In genomic region chr14:99660794-99661193, GRCh38 we compare ENCODE assay signal across 17 cellular contexts. TPM values are rescaled to one million over a fixed set of nuclear protein-coding genes. Genes with fewer than 3 reads are reported as not detected.
DNase-seq lines count a peak whose midpoint lies in the region; ATAC-seq, FAIRE-seq and TF ChIP-seq lines count a peak whose summit lies in the region.
"Had no signal": no experiment of that assay in that cellular context is flagged by ENCODE, and none has a peak within 500 bp of the region (broad histone marks: within the 10 kb centered on the region; RNA-seq: fewer than 3 reads in every experiment).

No MANE protein-coding gene starts in this region.

- H3K56ac ChIP-seq in H1 (replicated peaks; ENCODE audit: insufficient read length, low read depth, low read length): no peak overlapping the region

- CTCF ChIA-PET in H1 (lab: Charles Lee; ENCODE audit: partially characterized antibody): interaction anchor here (1.0 to 2.7 kb wide), 2 partner anchors 12 to 20 kb away, joined by 3 to 11 read pairs; no protein-coding TSS in a partner anchor

- no peak for TF ChIP-seq EP300 in H1 (IDR thresholded peaks at IDR 0.05; ENCODE audit: borderline replicate concordance in 1 of 2, low read depth in 2 of 2, low read length in 2 of 2)

- no peak overlapping the region for H2AFZ ChIP-seq in H1 (ENCODE audit: low read length)
- no peak overlapping the region for H2AFZ ChIP-seq in osteoblast (ENCODE audit: low read length)

- intact Hi-C loops in left colon (cut with DNase I, micrococcal nuclease): no loop called here

- POLR2A ChIA-PET in H1 (lab: Charles Lee; ENCODE audit: partially characterized antibody): interaction anchor here (1.0 to 1.5 kb wide), 3 partner anchors 10 to 23 kb away, joined by 3 to 5 read pairs (median 3); partner anchors contain the start of gene CYP46A1

- peaks cover 4% of the 10 kb centered on the region; the same call in 1 of the 2 replicates for H3K79me1 ChIP-seq in H1 (ENCODE audit: low read depth, low read length)

- H3K79me2 ChIP-seq in H1 (ENCODE audit: control insufficient read depth in 1 of 2, insufficient read depth in 2 of 2, low read length in 2 of 2) (no peaks in the 10 kb centered on the region), osteoblast (ENCODE audit: insufficient read depth, low read length) (no peaks in the 10 kb centered on the region)

- DNase-seq in EH (ENCODE audit: low read depth): peak; percentile 23
- no peak for DNase-seq in H1 (ENCODE audit: low read depth in 1 of 2, low spot score in 2 of 2)
- DNase-seq in osteoblast (ENCODE audit: insufficient read length, low spot score, missing footprints): peak; percentile 73
- DNase-seq in dermis blood vessel endothelial cell: no peak
- no peak for DNase-seq in left colon
- DNase-seq in NCI-H774 (lab: John Stamatoyannopoulos, UW): no peak
- DNase-seq in foreskin keratinocyte: no peak
- DNase-seq: CD8-positive, alpha-beta T cell; DND-41; KBM-7; NCI-H1048; NCI-H1694; NCI-H748 treated with DMSO at 0.1 percent for 48 hours; SK-N-SH had no signal

- H3K4me1 ChIP-seq in HUES64 (ENCODE audit: insufficient read depth, low read length): peaks cover 26% of the 10 kb centered on the region
- H3K4me1 ChIP-seq in H1 (replicated peaks in 1 of 4; ENCODE audit: control insufficient read depth in 3 of 4, insufficient read depth in 4 of 4, low read length in 3 of 4): peaks cover 11 to 38% (median 20%) of the 10 kb centered on the region in 4 experiments
- peaks cover 6% of the 10 kb centered on the region for H3K4me1 ChIP-seq in osteoblast (ENCODE audit: insufficient read depth, low read length)
- no peaks in the 10 kb centered on the region for H3K4me1 ChIP-seq in foreskin keratinocyte

- TF ChIP-seq POLR2A in H1 (IDR thresholded peaks at IDR 0.05; ENCODE audit: control extremely low read depth in 1 of 2, low read depth in 2 of 2, low read length in 2 of 2): no peak

- no peak overlapping the region for H3K23ac ChIP-seq in H1 (ENCODE audit: insufficient read length)

- peak overlapping the region; percentile 81 for H3K18ac ChIP-seq in H1 (ENCODE audit: extremely low read depth, low read length)

- no peak for TF ChIP-seq RAD21 in H1 (IDR thresholded peaks at IDR 0.05 in 1 of 2, conservative IDR thresholded peaks at IDR 0.05 in 1 of 2; ENCODE audit: low read depth in 2 of 2, low read length in 2 of 2)

- H4K5ac ChIP-seq in H1 (ENCODE audit: insufficient read length, low read depth, low read length): no peak overlapping the region

- H3K9ac ChIP-seq in HUES64 (ENCODE audit: low read depth, low read length) (no peak overlapping the region), H1 (replicated peaks in 1 of 4; ENCODE audit: extremely low read depth in 1 of 4, low read depth in 3 of 4, low read length in 3 of 4) (no peak overlapping the region)
- H3K9ac ChIP-seq: SK-N-SH had no signal

- H2BK120ac ChIP-seq in H1 (replicated peaks; ENCODE audit: low read depth, low read length): no peak overlapping the region

- H3K36me3 ChIP-seq in HUES64 (ENCODE audit: insufficient read depth, low read length) (no peaks in the 10 kb centered on the region), H1 (ENCODE audit: control insufficient read depth in 2 of 4, insufficient read depth in 4 of 4, low read length in 3 of 4) (0 out of 8 replicates have a peak, but pooled peaks cover 0 to 7% (median 0%) of the 10 kb centered on the region in 4 experiments), osteoblast (ENCODE audit: insufficient read depth, low read length) (peaks cover 10% of the 10 kb centered on the region)

- no peak for TF ChIP-seq CTCF in H1 (IDR thresholded peaks at IDR 0.05; ENCODE audit: control extremely low read depth in 1 of 3, insufficient read depth in 1 of 3, low read depth in 1 of 3, low read length in 3 of 3)
- no peak for TF ChIP-seq CTCF in osteoblast (IDR thresholded peaks at IDR 0.05; ENCODE audit: extremely low read depth, low read depth, low read length)
- TF ChIP-seq CTCF in foreskin keratinocyte (conservative IDR thresholded peaks at IDR 0.05): no peak

- no peak for FAIRE-seq in H1 (lab: Jason Lieb, UNC)

- H2BK20ac ChIP-seq in H1 (ENCODE audit: low read length): peak overlapping the region; percentile 89; the same call in 1 of the 2 replicates

- H3K4me2 ChIP-seq in H1 (ENCODE audit: insufficient read depth in 1 of 2, low read depth in 2 of 2, low read length in 2 of 2): peak overlapping the region; percentile 63 to 66; a peak in 3 of 4 replicates
- no peak overlapping the region for H3K4me2 ChIP-seq in osteoblast (ENCODE audit: insufficient read depth, low read length)
- H3K4me2 ChIP-seq: SK-N-SH had no signal

- H3K9me3 ChIP-seq in HUES64 (ENCODE audit: insufficient read depth, low read depth, low read length): no peaks in the 10 kb centered on the region
- H3K9me3 ChIP-seq in H1 (ENCODE audit: insufficient read depth in 2 of 2, low read depth in 1 of 2, low read length in 1 of 2): no peaks in the 10 kb centered on the region
- no peaks in the 10 kb centered on the region for H3K9me3 ChIP-seq in osteoblast (ENCODE audit: low read depth, low read length)
- H3K9me3 ChIP-seq: SK-N-SH had no signal

- H2BK12ac ChIP-seq in H1 (ENCODE audit: low read depth, low read length): peak overlapping the region; percentile 68; the same call in 1 of the 2 replicates

- H4K20me1 ChIP-seq in H1 (replicated peaks in 1 of 2; ENCODE audit: control insufficient read depth in 1 of 2, insufficient read depth in 2 of 2, low read length in 2 of 2) (peaks cover 0 to 3% of the 10 kb centered on the region in 2 experiments), osteoblast (ENCODE audit: insufficient read depth, low read length) (peaks cover 6% of the 10 kb centered on the region)

- no peak overlapping the region for H3K4ac ChIP-seq in H1 (replicated peaks; ENCODE audit: insufficient read length, low read depth, low read length)

- WGBS in HUES64: 18% methylated on average over 4 of the region's 4 CpGs
- WGBS in H1 (ENCODE audit: extremely low coverage in 1 of 2, insufficient coverage in 1 of 2, insufficient read length in 1 of 2, insufficient replicate concordance in 2 of 2, low coverage in 1 of 2, low lambda C conversion rate in 2 of 2, missing lambda C conversion rate in 1 of 2), 2 experiments: 47% methylated on average over 4 of the region's 4 CpGs; no CpG with 5 or more reads in 1 of the 2 experiments

- no peak overlapping the region; the same call in 1 of the 2 replicates for H4K8ac ChIP-seq in H1 (ENCODE audit: extremely low read depth, insufficient read depth, low read length)

- peak overlapping the region; percentile 44; the same call in 1 of the 2 replicates for H3K4me3 ChIP-seq in HUES64 (ENCODE audit: low read length)
- peak overlapping the region in 1 of 4 experiments; percentile 45; a peak in 1 of 8 replicates for H3K4me3 ChIP-seq in H1 (ENCODE audit: extremely low read depth in 1 of 4, insufficient read depth in 2 of 4, low read depth in 3 of 4, low read length in 4 of 4)
- no peak overlapping the region for H3K4me3 ChIP-seq in osteoblast (ENCODE audit: insufficient read depth, low read length)

- 0 out of 2 replicates have a peak overlapping the region, but pooled peaks have one; percentile 75 for H2BK15ac ChIP-seq in H1 (ENCODE audit: low read length)

- peak overlapping the region; percentile 84; the same call in 1 of the 2 replicates for H2BK5ac ChIP-seq in H1 (ENCODE audit: low read depth, low read length)

- H3K27ac ChIP-seq in HUES64 (ENCODE audit: low read depth, low read length) (no peak overlapping the region; the same call in 1 of the 2 replicates), H1 (ENCODE audit: low read depth, low read length) (no peak overlapping the region), osteoblast (ENCODE audit: low read depth, low read length) (no peak overlapping the region), foreskin keratinocyte (no peak overlapping the region)

- no peak overlapping the region for H3K14ac ChIP-seq in H1 (ENCODE audit: insufficient read length)

- no peak overlapping the region; the same call in 1 of the 2 replicates for H2AK5ac ChIP-seq in H1 (ENCODE audit: low read depth, low read length)

- ATAC-seq in left colon (no peak), foreskin keratinocyte (no peak)
- ATAC-seq: CD8-positive, alpha-beta T cell; Panc1; Right ventricle myocardium inferior had no signal

- H4K91ac ChIP-seq in H1 (replicated peaks; ENCODE audit: insufficient read length, low read length): peak overlapping the region; percentile 90

- peaks cover 34% of the 10 kb centered on the region for H3K27me3 ChIP-seq in HUES64 (ENCODE audit: insufficient read depth, low read length)
- peaks cover 0 to 11% (median 3%) of the 10 kb centered on the region in 4 experiments; a peak in 3 of 7 replicates for H3K27me3 ChIP-seq in H1 (replicated peaks in 1 of 4; ENCODE audit: control insufficient read depth in 3 of 4, extremely low read depth in 1 of 4, insufficient read depth in 3 of 4, low read length in 3 of 4)
- no peaks in the 10 kb centered on the region for H3K27me3 ChIP-seq in osteoblast (ENCODE audit: insufficient read depth, low read length)
- peaks cover 81% of the 10 kb centered on the region for H3K27me3 ChIP-seq in foreskin keratinocyte

- peaks cover 16% of the 10 kb centered on the region for H3K23me2 ChIP-seq in H1 (ENCODE audit: low read depth, low read length)

RNA-seq across cellular contexts. Expression of gene HHIPL1, which starts 15.9 kb away (rescaled TPM):
- 1.7 TPM for polyA plus RNA-seq in HUES64 (2013, experiment 1 of 2)
- 1.8 TPM for polyA plus RNA-seq in HUES64 (2013, experiment 2 of 2)
- total RNA-seq in H1 (2021; fragmentation: NEBNext Ultra II Directional; extraction: Animal tissue kit (Norgen Biotek cat#: 25700)): 2.6 and 3.1 TPM in 2 replicates
- polyA plus RNA-seq in H1 (2011; rRNA removed): 1.5 and 2.1 TPM in 2 replicates
- 1.4 TPM for polyA plus RNA-seq in H1 (2011; cell fraction: cytosol; rRNA removed)
- polyA plus RNA-seq in H1 (2011; cell fraction: nucleus; rRNA removed): 3.1 TPM
- polyA plus RNA-seq in H1 (2012, experiment 1 of 2): 1.0 to 2.0 TPM (median 1.8 TPM) in 4 replicates
- polyA plus RNA-seq in H1 (2012, experiment 2 of 2): 1.2 TPM
- polyA plus RNA-seq in H1 (2013, experiment 1 of 2): 1.2 TPM
- 1.6 TPM for polyA plus RNA-seq in H1 (2013, experiment 2 of 2)
- 1.4 and 1.5 TPM in 2 replicates for polyA minus RNA-seq in H1 (2011; rRNA and poly(A)+ RNA removed)
- polyA minus RNA-seq in H1 (2011; cell fraction: cytosol; rRNA and poly(A)+ RNA removed): 1.7 TPM
- polyA minus RNA-seq in H1 (2011; cell fraction: nucleus; rRNA and poly(A)+ RNA removed): 3.8 TPM
- total RNA-seq in osteoblast: 11.2 and 12.3 TPM in 2 replicates
- total RNA-seq in dermis blood vessel endothelial cell: 1.7 and 4.1 TPM in 2 replicates
- total RNA-seq in left colon: 1 to 10 TPM in 1 of 2 donors, under 1 TPM in 1; 0.31 to 1.0 TPM
- total RNA-seq in foreskin keratinocyte: 0.46 and 0.71 TPM in 2 replicates
- polyA plus RNA-seq in foreskin keratinocyte: 0.45 and 0.58 TPM in 2 replicates

RNA-seq across cellular contexts. Expression of gene CYP46A1, which starts 23.3 kb away (rescaled TPM):
- 0.75 TPM for polyA plus RNA-seq in HUES64 (2013, experiment 1 of 2)
- 1.1 TPM for polyA plus RNA-seq in HUES64 (2013, experiment 2 of 2)
- 0.71 and 1.3 TPM in 2 replicates for total RNA-seq in H1 (2021; fragmentation: NEBNext Ultra II Directional; extraction: Animal tissue kit (Norgen Biotek cat#: 25700))
- 0.41 and 0.89 TPM in 2 replicates for polyA plus RNA-seq in H1 (2011; rRNA removed)
- 0.88 TPM for polyA plus RNA-seq in H1 (2011; cell fraction: cytosol; rRNA removed)
- polyA plus RNA-seq in H1 (2011; cell fraction: nucleus; rRNA removed): 4.4 TPM
- 0.60 to 1.6 TPM (median 0.87 TPM) in 4 replicates for polyA plus RNA-seq in H1 (2012, experiment 1 of 2)
- polyA plus RNA-seq in H1 (2012, experiment 2 of 2): 0.45 TPM
- 0.63 TPM for polyA plus RNA-seq in H1 (2013, experiment 1 of 2)
- 0.57 TPM for polyA plus RNA-seq in H1 (2013, experiment 2 of 2)
- polyA minus RNA-seq in H1 (2011; rRNA and poly(A)+ RNA removed): 0.63 and 0.91 TPM in 2 replicates
- polyA minus RNA-seq in H1 (2011; cell fraction: cytosol; rRNA and poly(A)+ RNA removed): not detected
- polyA minus RNA-seq in H1 (2011; cell fraction: nucleus; rRNA and poly(A)+ RNA removed): 1.9 TPM
- 0.36 and 0.59 TPM in 2 replicates for total RNA-seq in osteoblast
- under 0.01 and 0.14 TPM in 2 replicates for total RNA-seq in dermis blood vessel endothelial cell
- total RNA-seq in left colon: under 1 TPM; 0.09 to 0.45 TPM
- 0.04 TPM in 1 of 2 replicates, not detected in the other for total RNA-seq in foreskin keratinocyte
- polyA plus RNA-seq in foreskin keratinocyte: 0.02 TPM in 1 of 2 replicates, not detected in the other

RNA-seq across cellular contexts. Expression of gene CCDC85C, which starts 56.8 kb away (rescaled TPM):
- 23.5 TPM for polyA plus RNA-seq in HUES64 (2013, experiment 1 of 2)
- 23.5 TPM for polyA plus RNA-seq in HUES64 (2013, experiment 2 of 2)
- 35.8 and 38.6 TPM in 2 replicates for total RNA-seq in H1 (2021; fragmentation: NEBNext Ultra II Directional; extraction: Animal tissue kit (Norgen Biotek cat#: 25700))
- 16.8 and 26.4 TPM in 2 replicates for polyA plus RNA-seq in H1 (2011; rRNA removed)
- 18.1 TPM for polyA plus RNA-seq in H1 (2011; cell fraction: cytosol; rRNA removed)
- polyA plus RNA-seq in H1 (2011; cell fraction: nucleus; rRNA removed): 31.7 TPM
- polyA plus RNA-seq in H1 (2012, experiment 1 of 2): 18.2 to 30.0 TPM (median 25.2 TPM) in 4 replicates
- polyA plus RNA-seq in H1 (2012, experiment 2 of 2): 32.9 TPM
- polyA plus RNA-seq in H1 (2013, experiment 1 of 2): 15.1 TPM
- polyA plus RNA-seq in H1 (2013, experiment 2 of 2): 15.5 TPM
- 22.2 and 22.8 TPM in 2 replicates for polyA minus RNA-seq in H1 (2011; rRNA and poly(A)+ RNA removed)
- polyA minus RNA-seq in H1 (2011; cell fraction: cytosol; rRNA and poly(A)+ RNA removed): 23.3 TPM
- 19.6 TPM for polyA minus RNA-seq in H1 (2011; cell fraction: nucleus; rRNA and poly(A)+ RNA removed)
- total RNA-seq in osteoblast: 3.2 and 3.6 TPM in 2 replicates
- 14.5 and 32.4 TPM in 2 replicates for total RNA-seq in dermis blood vessel endothelial cell
- 10 to 100 TPM; 66.3 to 68.1 TPM for total RNA-seq in left colon
- total RNA-seq in foreskin keratinocyte: 51.9 and 65.2 TPM in 2 replicates
- polyA plus RNA-seq in foreskin keratinocyte: 26.0 and 35.4 TPM in 2 replicates

Comparison
In these comparisons a context has a peak if more than half of its experiments do, and no peak if none do; other contexts are left out.
1. DNase-seq: peak in EH (single experiment) and osteoblast (single experiment); none in H1 (0 of 2), dermis blood vessel endothelial cell (single experiment), left colon (0 of 2), NCI-H774 (single experiment) and foreskin keratinocyte (0 of 2).